In the genomic region with DNA sequence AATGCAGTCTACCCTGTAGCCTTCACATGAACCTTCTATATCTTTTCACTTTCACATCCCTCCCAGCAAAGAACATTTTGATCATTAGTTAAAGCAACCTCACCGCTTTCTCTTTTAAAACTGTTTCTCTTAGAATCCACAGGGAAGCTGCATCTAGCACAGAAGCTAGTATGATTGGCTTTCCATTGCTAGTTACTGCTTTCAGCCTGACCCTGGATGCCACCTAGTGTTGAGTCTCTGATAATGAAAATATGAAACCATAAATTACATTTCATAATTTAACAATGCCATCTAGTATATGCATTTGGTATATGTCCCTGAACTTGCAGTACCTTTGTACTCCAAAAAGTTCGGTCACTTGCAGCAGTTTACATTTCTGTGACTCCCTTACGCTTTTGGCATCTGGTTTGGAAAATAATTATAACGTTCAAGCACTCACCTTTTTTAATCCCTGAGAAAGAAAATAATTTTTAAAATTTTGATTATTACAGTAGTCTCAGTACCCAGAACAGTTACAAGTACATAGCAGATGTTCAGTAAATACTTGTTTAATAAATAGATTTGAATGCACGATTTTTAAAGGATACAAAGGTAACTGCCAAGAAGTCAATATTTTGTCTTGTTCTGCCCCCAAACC, we compare ENCODE assay signal across 8 cellular contexts. TPM values are rescaled to one million over a fixed set of nuclear protein-coding genes. Genes with fewer than 3 reads are reported as not detected.
DNase-seq lines count a peak whose midpoint lies in the region; ATAC-seq and TF ChIP-seq lines count a peak whose summit lies in the region.

No MANE protein-coding gene starts in this region.

- no peak for TF ChIP-seq POLR2A in heart left ventricle (IDR thresholded peaks at IDR 0.05)

- H3K79me2 ChIP-seq in DOHH2 (ENCODE audit: control insufficient read depth, low read length), result no peaks in the 10 kb centered on the region

- H3K4me1 ChIP-seq in DOHH2 (ENCODE audit: control insufficient read depth, low read length), result no peaks in the 10 kb centered on the region
- H3K4me1 ChIP-seq in heart left ventricle, result no peaks in the 10 kb centered on the region

- TF ChIP-seq CTCF in DOHH2 (IDR thresholded peaks at IDR 0.05; ENCODE audit: low read depth, low read length, poor library complexity, severe bottlenecking) (peak; percentile 73), heart left ventricle (IDR thresholded peaks at IDR 0.05) (peak; percentile 60 to 83 (median 71))

- H3K27ac ChIP-seq in DOHH2 (ENCODE audit: low read depth, low read length) (no peak overlapping the region), heart left ventricle (no peak overlapping the region)

- H4K20me1 ChIP-seq in DOHH2 (ENCODE audit: control insufficient read depth, insufficient read depth, low read depth, low read length), result no peaks in the 10 kb centered on the region

- intact Hi-C loops in heart left ventricle (cut with DNase I) (loop anchor here (1.0 to 5.0 kb wide), 4 partner anchors 113 to 115 kb away; no protein-coding TSS in a partner anchor), sciatic nerve (cut with DNase I) (loop anchor here (5.0 kb wide), 1 partner anchor 114 kb away; no protein-coding TSS in a partner anchor)

- no peak overlapping the region for H3K27ac Mint-ChIP-seq in activated naive CD8-positive, alpha-beta T cell treated with anti-CD3 and anti-CD28 coated beads, Interleukin-2, amount 50 U/mL, for 24 hours

- H3K4me3 ChIP-seq in DOHH2 (ENCODE audit: low read length), result no peak overlapping the region
- no peak overlapping the region for H3K4me3 ChIP-seq in heart left ventricle

- H3K4me2 ChIP-seq in DOHH2 (ENCODE audit: low read length), result no peak overlapping the region

- H3K9me2 ChIP-seq in DOHH2 (replicated peaks; ENCODE audit: control insufficient read depth, low read length), result no peaks in the 10 kb centered on the region

- no peaks in the 10 kb centered on the region for H3K9me3 Mint-ChIP-seq in activated naive CD8-positive, alpha-beta T cell treated with anti-CD3 and anti-CD28 coated beads, Interleukin-2, amount 50 U/mL, for 24 hours

- H3F3A ChIP-seq in DOHH2 (ENCODE audit: control insufficient read depth, insufficient read depth), result peaks cover 7% of the 10 kb centered on the region

- no peaks in the 10 kb centered on the region for H3K27me3 Mint-ChIP-seq in activated naive CD8-positive, alpha-beta T cell treated with anti-CD3 and anti-CD28 coated beads, Interleukin-2, amount 50 U/mL, for 24 hours

- peaks cover 3% of the 10 kb centered on the region for H3K36me3 Mint-ChIP-seq in activated naive CD8-positive, alpha-beta T cell treated with anti-CD3 and anti-CD28 coated beads, Interleukin-2, amount 50 U/mL, for 24 hours (ENCODE audit: low read depth)

- no peaks in the 10 kb centered on the region for H3K27me3 ChIP-seq in DOHH2 (ENCODE audit: control insufficient read depth, low read length)
- no peaks in the 10 kb centered on the region for H3K27me3 ChIP-seq in heart left ventricle

- H3K36me3 ChIP-seq in DOHH2 (ENCODE audit: control insufficient read depth, low read length), result peaks cover 16% of the 10 kb centered on the region; the same call in 1 of the 2 replicates
- peaks cover 0 to 29% (median 0%) of the 10 kb centered on the region in 9 donors for H3K36me3 ChIP-seq in heart left ventricle

- no peaks in the 10 kb centered on the region for H3K9me3 ChIP-seq in DOHH2 (ENCODE audit: control insufficient read depth, insufficient read depth, low read length)
- H3K9me3 ChIP-seq in heart left ventricle, result no peaks in the 10 kb centered on the region

- H3K4me1 Mint-ChIP-seq in activated naive CD8-positive, alpha-beta T cell treated with anti-CD3 and anti-CD28 coated beads, Interleukin-2, amount 50 U/mL, for 24 hours, result peaks cover 3% of the 10 kb centered on the region

- WGBS in heart left ventricle, 4 donors, result 68 to 81% (median 72%) methylated on average over 5 of the region's 5 CpGs

- DNase-seq in NCI-H524 treated with DMSO at 0.1 percent for 48 hours (lab: John Stamatoyannopoulos, UW) (peak; percentile 3), heart left ventricle (peak in 1 of 5 donors; percentile 24), sciatic nerve (ENCODE audit: low spot score) (no peak), OCI-M2 (lab: John Stamatoyannopoulos, UW; ENCODE audit: unreplicated experiment) (no peak)
- peak; percentile 12 for DNase-seq in activated naive CD8-positive, alpha-beta T cell treated with anti-CD3 and anti-CD28 coated beads, Interleukin-2, amount 50 U/mL, for 24 hours

- ATAC-seq in GM19043 (IDR thresholded peaks at IDR 0.05; ENCODE audit: low read depth, unreplicated experiment), result peak; percentile 91
- ATAC-seq in HG03108 (IDR thresholded peaks at IDR 0.05; ENCODE audit: unreplicated experiment), result peak; percentile 74
- ATAC-seq in activated naive CD8-positive, alpha-beta T cell treated with anti-CD3 and anti-CD28 coated beads, Interleukin-2, amount 50 U/mL, for 24 hours, result peak; percentile 52
- peak; percentile 37 to 75 (median 70) for ATAC-seq in heart left ventricle
- ATAC-seq in sciatic nerve, result peak; percentile 79

- no peak overlapping the region for H3K4me3 Mint-ChIP-seq in activated naive CD8-positive, alpha-beta T cell treated with anti-CD3 and anti-CD28 coated beads, Interleukin-2, amount 50 U/mL, for 24 hours

RNA-seq across cellular contexts. Expression of a gene that starts 22.7 kb away (rescaled TPM):
- 100 to 1,000 TPM in 8 of 9 donors, 10 to 100 TPM in 1; 73.9 to 179 (median 155) TPM for total RNA-seq in heart left ventricle
- polyA plus RNA-seq in heart left ventricle, result 10 to 100 TPM; 75.6 to 91.2 TPM
- 16.1 TPM for total RNA-seq in sciatic nerve

RNA-seq across cellular contexts. Expression of a gene that starts 24.0 kb away (rescaled TPM):
- total RNA-seq in heart left ventricle (1 to 10 TPM; 1.7 to 4.2 (median 2.4) TPM), sciatic nerve (7.2 TPM)
- 1 to 10 TPM in 1 of 2 donors, under 1 TPM in 1; 0.95 to 1.7 TPM for polyA plus RNA-seq in heart left ventricle

RNA-seq across cellular contexts. Expression of a gene that starts 43.1 kb away (rescaled TPM):
- total RNA-seq in heart left ventricle (10 to 100 TPM; 30.8 to 84.2 (median 51.1) TPM), sciatic nerve (16.8 TPM)
- polyA plus RNA-seq in heart left ventricle, result 10 to 100 TPM; 16.9 to 44.9 TPM

Comparison
In these comparisons a context has a peak if more than half of its experiments do, and no peak if none do; other contexts are left out.
1. DNase-seq: peak in NCI-H524 treated with DMSO at 0.1 percent for 48 hours (single experiment) and activated naive CD8-positive, alpha-beta T cell treated with anti-CD3 and anti-CD28 coated beads, Interleukin-2, amount 50 U/mL, for 24 hours (single experiment); none in sciatic nerve (single experiment) and OCI-M2 (single experiment).
2. Peak in every context shown above with its lines, with median percentiles within 50 percentile points of each other: ATAC-seq.